Comparison of ENCODE assay signal across 8 cellular contexts in genomic region chr2:10949835-10950234, GRCh38.
"Had no signal": no experiment of that assay in that cellular context is flagged by ENCODE, and none has a peak within 500 bp of the region (broad histone marks: within the 10 kb centered on the region; RNA-seq: fewer than 3 reads in every experiment).

No MANE protein-coding gene starts in this region.

- H3K4me1 ChIP-seq: HAP-1 had no signal

- DNase-seq: H7, KBM-7 had no signal

- H3K4me3 ChIP-seq: GM23338, HAP-1 had no signal

- H3K4me1 Mint-ChIP-seq: GM23338, IgD-negative memory B cell had no signal

- H3K36me3 Mint-ChIP-seq: IgD-negative memory B cell had no signal

- H3K4me3 Mint-ChIP-seq: GM23338, IgD-negative memory B cell had no signal

- ATAC-seq: GM23338, HCT116 had no signal

- H3K36me3 ChIP-seq: HAP-1 had no signal

- H3K27ac ChIP-seq: HL-60, KMS-11 had no signal

- H3K27ac Mint-ChIP-seq: GM23338, IgD-negative memory B cell had no signal
